In genomic region chrX:154401045-154401799, GRCh38 we compare ENCODE assay signal across 10 cellular contexts. TPM values are rescaled to one million over a fixed set of nuclear protein-coding genes. Genes with fewer than 3 reads are reported as not detected.
A peak's percentile ranks its signal among the peaks of the same experiment; 100 is the strongest.
DNase-seq lines count a peak whose midpoint lies in the region; ATAC-seq, FAIRE-seq and TF ChIP-seq lines count a peak whose summit lies in the region.
"Had no signal": no experiment of that assay in that cellular context is flagged by ENCODE, and none has a peak within 500 bp of the region (broad histone marks: within the 10 kb centered on the region; RNA-seq: fewer than 3 reads in every experiment).

No MANE protein-coding gene starts in this region.

- POLR2A ChIA-PET in MCF 10A (lab: Yijun Ruan, JAX): interaction anchor here (0.6 to 4.6 kb wide), 5 partner anchors 9 to 28 kb away, joined by 3 to 57 read pairs (median 3); partner anchors contain the start of genes FLNA and TAFAZZIN
- POLR2A ChIA-PET in PC-3 (lab: Charles Lee; ENCODE audit: unreplicated experiment): no interaction called here
- POLR2A ChIA-PET in H1 (lab: Charles Lee; ENCODE audit: partially characterized antibody): interaction anchor here (0.5 to 8.4 kb wide), 25 partner anchors 8 to 361 kb away, joined by 3 to 124 read pairs (median 4); partner anchors contain the start of genes ATP6AP1, DNASE1L1, EMD and FLNA

- H2BK20ac ChIP-seq in H1 (ENCODE audit: low read length): no peak overlapping the region

- no peaks in the 10 kb centered on the region for H3K9me2 ChIP-seq in PC-3 (replicated peaks; ENCODE audit: low read length)

- peaks cover 5% of the 10 kb centered on the region for H3K4me1 Mint-ChIP-seq in MCF 10A (ENCODE audit: insufficient read depth, unreplicated experiment)

- H2AK5ac ChIP-seq in H1 (ENCODE audit: low read depth, low read length): no peak overlapping the region

- peaks cover 51% of the 10 kb centered on the region for H3K36me3 Mint-ChIP-seq in MCF 10A (ENCODE audit: insufficient read depth, unreplicated experiment)

- H3K9me3 ChIP-seq in mammary epithelial cell (replicated peaks; ENCODE audit: insufficient read depth, low read length): peaks cover 4% of the 10 kb centered on the region
- no peaks in the 10 kb centered on the region for H3K9me3 ChIP-seq in PC-3 (ENCODE audit: low read length)
- no peaks in the 10 kb centered on the region for H3K9me3 ChIP-seq in H1 (ENCODE audit: insufficient read depth in 2 of 2, low read depth in 1 of 2, low read length in 1 of 2)
- peaks cover 0 to 11% (median 0%) of the 10 kb centered on the region in 4 donors for H3K9me3 ChIP-seq in stomach
- no peaks in the 10 kb centered on the region for H3K9me3 ChIP-seq in right atrium auricular region

- no peak overlapping the region for H2AFZ ChIP-seq in mammary epithelial cell (ENCODE audit: low read depth, low read length)
- H2AFZ ChIP-seq in PC-3 (ENCODE audit: low read length): no peak overlapping the region
- H2AFZ ChIP-seq in H1 (ENCODE audit: low read length): no peak overlapping the region

- peaks cover 22% of the 10 kb centered on the region for H3F3A ChIP-seq in PC-3 (ENCODE audit: low read length, unreplicated experiment)

- H3K23me2 ChIP-seq in H1 (ENCODE audit: low read depth, low read length): peaks cover 6% of the 10 kb centered on the region; the same call in 1 of the 2 replicates

- H3K4me3 Mint-ChIP-seq in MCF 10A (ENCODE audit: unreplicated experiment): peak overlapping the region; percentile 92

- no peak overlapping the region for H2BK120ac ChIP-seq in H1 (replicated peaks; ENCODE audit: low read depth, low read length)

- no peak; a peak in 2 of 3 replicates for TF ChIP-seq POLR2A in H1 (IDR thresholded peaks at IDR 0.05; ENCODE audit: control extremely low read depth in 1 of 2, low read depth in 2 of 2, low read length in 2 of 2)
- peak in 1 of 4 donors; percentile 34 for TF ChIP-seq POLR2A in stomach (IDR thresholded peaks at IDR 0.05)

- H3K27me3 Mint-ChIP-seq in MCF 10A (ENCODE audit: insufficient read depth, unreplicated experiment): no peaks in the 10 kb centered on the region

- no peak overlapping the region for H4K5ac ChIP-seq in H1 (ENCODE audit: insufficient read length, low read depth, low read length)

- intact Hi-C loops in MCF 10A (cut with micrococcal nuclease) (no loop called here), mammary epithelial cell (cut with micrococcal nuclease) (no loop called here), PC-3 (cut with micrococcal nuclease) (no loop called here), stomach (cut with DNase I; ENCODE audit: low total_unique reads) (no loop called here)

- no peak for TF ChIP-seq CTCF in MCF 10A (IDR thresholded peaks at IDR 0.05; ENCODE audit: unreplicated experiment)
- TF ChIP-seq CTCF in mammary epithelial cell (conservative IDR thresholded peaks at IDR 0.05 in 1 of 2, IDR thresholded peaks at IDR 0.05 in 1 of 2; ENCODE audit: extremely low read depth in 1 of 2, insufficient read depth in 1 of 2, low read depth in 1 of 2, low read length in 2 of 2): no peak
- no peak for TF ChIP-seq CTCF in PC-3 (conservative IDR thresholded peaks at IDR 0.05; ENCODE audit: low read depth, low read length)
- no peak for TF ChIP-seq CTCF in H1 (IDR thresholded peaks at IDR 0.05; ENCODE audit: control extremely low read depth in 1 of 3, insufficient read depth in 1 of 3, low read depth in 1 of 3, low read length in 3 of 3)
- no peak for TF ChIP-seq CTCF in stomach (IDR thresholded peaks at IDR 0.05)
- TF ChIP-seq CTCF in right atrium auricular region (IDR thresholded peaks at IDR 0.05): no peak

- H4K20me1 ChIP-seq in mammary epithelial cell (ENCODE audit: insufficient read depth, low read length) (no peaks in the 10 kb centered on the region), PC-3 (ENCODE audit: low read length) (peaks cover 24% of the 10 kb centered on the region), H1 (replicated peaks in 1 of 2; ENCODE audit: control insufficient read depth in 1 of 2, insufficient read depth in 2 of 2, low read length in 2 of 2) (peaks cover 3 to 4% of the 10 kb centered on the region in 2 experiments)

- no peaks in the 10 kb centered on the region for H3K79me1 ChIP-seq in H1 (ENCODE audit: low read depth, low read length)

- no peak for FAIRE-seq in H1 (lab: Jason Lieb, UNC)

- dilution Hi-C loops in mammary epithelial cell (cut with HindIII; ENCODE audit: low sequenced_read_pairs): no loop called here

- 52% methylated on average over 4 of the region's 6 CpGs for WGBS in mammary epithelial cell (ENCODE audit: low coverage, missing lambda C conversion rate)
- WGBS in H1 (ENCODE audit: extremely low coverage in 1 of 2, insufficient coverage in 1 of 2, insufficient read length in 1 of 2, insufficient replicate concordance in 2 of 2, low coverage in 1 of 2, low lambda C conversion rate in 2 of 2, missing lambda C conversion rate in 1 of 2), 2 experiments: 63% methylated on average over 6 of the region's 6 CpGs; no CpG with 5 or more reads in 1 of the 2 experiments
- 21 to 60% (median 44%) methylated on average over 1 to 6 of the region's 6 CpGs for WGBS in stomach, 5 donors

- no peak overlapping the region for H4K91ac ChIP-seq in H1 (replicated peaks; ENCODE audit: insufficient read length, low read length)

- no peaks in the 10 kb centered on the region for H3K9me3 Mint-ChIP-seq in MCF 10A (ENCODE audit: unreplicated experiment)

- H3K4ac ChIP-seq in H1 (replicated peaks; ENCODE audit: insufficient read length, low read depth, low read length): no peak overlapping the region

- in situ Hi-C loops in mammary epithelial cell (cut with MboI; ENCODE audit: low sequenced_read_pairs in 2 of 2): no loop called here

- H3K27me3 ChIP-seq in mammary epithelial cell (ENCODE audit: insufficient read depth, low read length) (no peaks in the 10 kb centered on the region), PC-3 (ENCODE audit: low read length) (no peaks in the 10 kb centered on the region), H1 (replicated peaks in 1 of 4; ENCODE audit: control insufficient read depth in 3 of 4, extremely low read depth in 1 of 4, insufficient read depth in 3 of 4, low read length in 3 of 4) (no peaks in the 10 kb centered on the region), stomach (no peaks in the 10 kb centered on the region), right atrium auricular region (no peaks in the 10 kb centered on the region)

- H3K36me3 ChIP-seq in mammary epithelial cell (ENCODE audit: insufficient read depth, low read length) (peaks cover 8% of the 10 kb centered on the region), PC-3 (ENCODE audit: low read depth, low read length) (peaks cover 25% of the 10 kb centered on the region), H1 (ENCODE audit: control insufficient read depth in 2 of 4, insufficient read depth in 4 of 4, low read length in 3 of 4) (peaks cover 13 to 25% (median 19%) of the 10 kb centered on the region in 4 experiments), stomach (peaks cover 17 to 36% (median 27%) of the 10 kb centered on the region in 4 donors), right atrium auricular region (peaks cover 27% of the 10 kb centered on the region)

- H3K4me1 ChIP-seq in mammary epithelial cell (ENCODE audit: insufficient read depth, low read length): peaks cover 9% of the 10 kb centered on the region
- H3K4me1 ChIP-seq in PC-3 (ENCODE audit: insufficient read depth, low read length): peaks cover 12% of the 10 kb centered on the region; the same call in 1 of the 2 replicates
- peaks cover 0 to 6% (median 0%) of the 10 kb centered on the region in 4 experiments; a peak in 2 of 7 replicates for H3K4me1 ChIP-seq in H1 (replicated peaks in 1 of 4; ENCODE audit: control insufficient read depth in 3 of 4, insufficient read depth in 4 of 4, low read length in 3 of 4)
- H3K4me1 ChIP-seq in stomach: peaks cover 9 to 31% (median 25%) of the 10 kb centered on the region in 4 donors
- H3K4me1 ChIP-seq in right atrium auricular region: peaks cover 0 to 18% of the 10 kb centered on the region in 2 donors

- no peak overlapping the region for H3K23ac ChIP-seq in H1 (ENCODE audit: insufficient read length)

- ATAC-seq in PC-3 (peak; percentile 0; the same call in 1 of the 2 replicates), GM19324 (IDR thresholded peaks at IDR 0.05; ENCODE audit: low FRiP score, unreplicated experiment) (no peak), HG02798 (IDR thresholded peaks at IDR 0.05; ENCODE audit: poor library complexity, unreplicated experiment) (no peak)

- H3K27ac Mint-ChIP-seq in MCF 10A (ENCODE audit: low read depth, unreplicated experiment): no peak overlapping the region

- H2BK5ac ChIP-seq in H1 (ENCODE audit: low read depth, low read length): no peak overlapping the region

- no peak overlapping the region for H3K14ac ChIP-seq in H1 (ENCODE audit: insufficient read length)

- H3K4me2 ChIP-seq in mammary epithelial cell (ENCODE audit: insufficient read depth, low read depth, low read length) (no peak overlapping the region), PC-3 (ENCODE audit: low read length) (0 out of 2 replicates have a peak overlapping the region, but pooled peaks have one; percentile 4), H1 (ENCODE audit: insufficient read depth in 1 of 2, low read depth in 2 of 2, low read length in 2 of 2) (no peak overlapping the region)

- no TSS peak for BruUV-seq in MCF 10A (replicated peaks; lab: Mats Ljungman, UMichigan)
- BruUV-seq in mammary epithelial cell (replicated peaks; lab: Mats Ljungman, UMichigan): no TSS peak
- no TSS peak for BruUV-seq in PC-3 (replicated peaks; lab: Mats Ljungman, UMichigan)

- H4K8ac ChIP-seq in H1 (ENCODE audit: extremely low read depth, insufficient read depth, low read length): no peak overlapping the region

- DNase-seq in MCF 10A (ENCODE audit: unreplicated experiment) (no peak), mammary epithelial cell (no peak), PC-3 (peak; percentile 30), H1 (ENCODE audit: low read depth in 1 of 2, low spot score in 2 of 2) (no peak), stomach (no peak), right atrium auricular region (ENCODE audit: low spot score) (no peak)
- DNase-seq: DMS79 treated with DMSO at 0.1 percent for 48 hours had no signal

- no peak overlapping the region for H3K56ac ChIP-seq in H1 (replicated peaks; ENCODE audit: insufficient read length, low read depth, low read length)

- no peak overlapping the region for H2BK12ac ChIP-seq in H1 (ENCODE audit: low read depth, low read length)

- H3K27ac ChIP-seq in mammary epithelial cell (ENCODE audit: insufficient read depth, low read depth, low read length) (no peak overlapping the region), PC-3 (ENCODE audit: low read length) (no peak overlapping the region), H1 (ENCODE audit: low read depth, low read length) (no peak overlapping the region), stomach (peak overlapping the region in 4 of 5 donors; percentile 12 to 95 (median 40)), right atrium auricular region (no peak overlapping the region)

- no peak overlapping the region for H3K18ac ChIP-seq in H1 (ENCODE audit: extremely low read depth, low read length)

- H3K79me2 ChIP-seq in mammary epithelial cell (ENCODE audit: insufficient read depth, low read length): peaks cover 21% of the 10 kb centered on the region
- H3K79me2 ChIP-seq in PC-3 (ENCODE audit: low read length): peaks cover 32% of the 10 kb centered on the region
- peaks cover 0 to 15% of the 10 kb centered on the region in 2 experiments; a peak in 2 of 4 replicates for H3K79me2 ChIP-seq in H1 (ENCODE audit: control insufficient read depth in 1 of 2, insufficient read depth in 2 of 2, low read length in 2 of 2)

- TF ChIP-seq EP300 in H1 (IDR thresholded peaks at IDR 0.05; ENCODE audit: borderline replicate concordance in 1 of 2, low read depth in 2 of 2, low read length in 2 of 2) (no peak), stomach (IDR thresholded peaks at IDR 0.05) (no peak)

- H2BK15ac ChIP-seq in H1 (ENCODE audit: low read length): no peak overlapping the region

- CTCF ChIA-PET in MCF 10A (lab: Yijun Ruan, JAX): interaction anchor here (1.9 kb wide), 1 partner anchor 132 kb away, joined by 4 read pairs; no protein-coding TSS in a partner anchor
- CTCF ChIA-PET in mammary epithelial cell (lab: Charles Lee; ENCODE audit: low non-redundant PET): no interaction called here
- CTCF ChIA-PET in PC-3 (lab: Charles Lee): no interaction called here
- CTCF ChIA-PET in H1 (lab: Charles Lee; ENCODE audit: partially characterized antibody): no interaction called here

- H3K4me3 ChIP-seq in mammary epithelial cell (replicated peaks in 1 of 3; ENCODE audit: insufficient read depth in 1 of 3, low read depth in 2 of 3, low read length in 3 of 3): no peak overlapping the region
- H3K4me3 ChIP-seq in PC-3 (ENCODE audit: low read length): no peak overlapping the region
- H3K4me3 ChIP-seq in H1 (ENCODE audit: extremely low read depth in 1 of 4, insufficient read depth in 2 of 4, low read depth in 3 of 4, low read length in 4 of 4): no peak overlapping the region
- peak overlapping the region in 2 of 4 donors; percentile 67 to 75 for H3K4me3 ChIP-seq in stomach
- H3K4me3 ChIP-seq in right atrium auricular region: no peak overlapping the region
- H3K4me3 ChIP-seq: skin epidermis had no signal

- no peak for TF ChIP-seq RAD21 in H1 (IDR thresholded peaks at IDR 0.05 in 1 of 2, conservative IDR thresholded peaks at IDR 0.05 in 1 of 2; ENCODE audit: low read depth in 2 of 2, low read length in 2 of 2)

- H3K9ac ChIP-seq in mammary epithelial cell (ENCODE audit: insufficient read depth, low read length) (no peak overlapping the region), PC-3 (ENCODE audit: low read length) (no peak overlapping the region), H1 (replicated peaks in 1 of 4; ENCODE audit: extremely low read depth in 1 of 4, low read depth in 3 of 4, low read length in 3 of 4) (no peak overlapping the region)

RNA-seq across cellular contexts. Expression of gene RPL10, which starts 3.0 kb away (rescaled TPM):
- total RNA-seq in MCF 10A (2022) (3,490 and 3,785 TPM in 2 replicates), mammary epithelial cell (1,000 to 10,000 TPM; 1,996 to 2,155 TPM), PC-3 (2014; rRNA removed) (2,879 and 3,401 TPM in 2 replicates), stomach (1,000 to 10,000 TPM in 4 of 5 donors, 100 to 1,000 TPM in 1; 783 to 3,421 (median 2,020) TPM), right atrium auricular region (1,000 to 10,000 TPM; 1,667 to 4,587 TPM)
- polyA plus RNA-seq in mammary epithelial cell (5,021 TPM), H1 (2011; rRNA removed) (4,127 and 4,293 TPM in 2 replicates), stomach (1,000 to 10,000 TPM; 5,802 to 8,616 (median 6,179) TPM)
- polyA minus RNA-seq in mammary epithelial cell: 1,289 TPM
- 2,633 and 2,739 TPM in 2 replicates for total RNA-seq in H1 (2021; fragmentation: NEBNext Ultra II Directional; extraction: Animal tissue kit (Norgen Biotek cat#: 25700))
- polyA plus RNA-seq in H1 (2011; cell fraction: cytosol; rRNA removed): 5,761 TPM
- 3,153 TPM for polyA plus RNA-seq in H1 (2011; cell fraction: nucleus; rRNA removed)
- 3,130 to 3,861 TPM (median 3,536 TPM) in 4 replicates for polyA plus RNA-seq in H1 (2012, experiment 1 of 2)
- 7,339 TPM for polyA plus RNA-seq in H1 (2012, experiment 2 of 2)
- polyA plus RNA-seq in H1 (2013, experiment 1 of 2): 3,375 TPM
- 3,168 TPM for polyA plus RNA-seq in H1 (2013, experiment 2 of 2)
- 1,237 and 1,471 TPM in 2 replicates for polyA minus RNA-seq in H1 (2011; rRNA and poly(A)+ RNA removed)
- 1,290 TPM for polyA minus RNA-seq in H1 (2011; cell fraction: cytosol; rRNA and poly(A)+ RNA removed)
- polyA minus RNA-seq in H1 (2011; cell fraction: nucleus; rRNA and poly(A)+ RNA removed): 850 TPM

RNA-seq across cellular contexts. Expression of gene DNASE1L1, which starts 7.8 kb away (rescaled TPM):
- total RNA-seq in MCF 10A (2022) (20.5 and 21.2 TPM in 2 replicates), mammary epithelial cell (10 to 100 TPM; 17.8 to 30.5 TPM), PC-3 (2014; rRNA removed) (29.8 TPM in 2 replicates), stomach (10 to 100 TPM; 12.5 to 48.7 (median 26.3) TPM), right atrium auricular region (10 to 100 TPM; 74.4 to 84.0 TPM)
- polyA plus RNA-seq in mammary epithelial cell (25.2 TPM), H1 (2011; rRNA removed) (30.0 and 30.4 TPM in 2 replicates), stomach (10 to 100 TPM; 15.9 to 18.2 (median 16.0) TPM)
- 20.6 TPM for polyA minus RNA-seq in mammary epithelial cell
- 8.7 and 10.3 TPM in 2 replicates for total RNA-seq in H1 (2021; fragmentation: NEBNext Ultra II Directional; extraction: Animal tissue kit (Norgen Biotek cat#: 25700))
- 20.6 TPM for polyA plus RNA-seq in H1 (2011; cell fraction: cytosol; rRNA removed)
- 28.3 TPM for polyA plus RNA-seq in H1 (2011; cell fraction: nucleus; rRNA removed)
- polyA plus RNA-seq in H1 (2012, experiment 1 of 2): 9.6 to 18.4 TPM (median 16.1 TPM) in 4 replicates
- 12.0 TPM for polyA plus RNA-seq in H1 (2012, experiment 2 of 2)
- 9.0 TPM for polyA plus RNA-seq in H1 (2013, experiment 1 of 2)
- 9.1 TPM for polyA plus RNA-seq in H1 (2013, experiment 2 of 2)
- 11.0 and 12.5 TPM in 2 replicates for polyA minus RNA-seq in H1 (2011; rRNA and poly(A)+ RNA removed)
- polyA minus RNA-seq in H1 (2011; cell fraction: cytosol; rRNA and poly(A)+ RNA removed): 10.4 TPM
- polyA minus RNA-seq in H1 (2011; cell fraction: nucleus; rRNA and poly(A)+ RNA removed): 7.4 TPM

RNA-seq across cellular contexts. Expression of gene TAFAZZIN, which starts 10.1 kb away (rescaled TPM):
- total RNA-seq in MCF 10A (2022) (48.0 and 59.1 TPM in 2 replicates), mammary epithelial cell (10 to 100 TPM; 19.5 to 31.0 TPM), PC-3 (2014; rRNA removed) (39.4 and 41.5 TPM in 2 replicates), stomach (100 to 1,000 TPM in 2 of 5 donors, 10 to 100 TPM in 3; 12.7 to 202 (median 84.6) TPM), right atrium auricular region (10 to 100 TPM; 24.8 to 28.9 TPM)
- polyA plus RNA-seq in mammary epithelial cell (18.6 TPM), H1 (2011; rRNA removed) (28.6 and 42.8 TPM in 2 replicates), stomach (10 to 100 TPM; 19.4 to 59.9 (median 21.8) TPM)
- polyA minus RNA-seq in mammary epithelial cell: 22.8 TPM
- 23.9 and 25.3 TPM in 2 replicates for total RNA-seq in H1 (2021; fragmentation: NEBNext Ultra II Directional; extraction: Animal tissue kit (Norgen Biotek cat#: 25700))
- 41.9 TPM for polyA plus RNA-seq in H1 (2011; cell fraction: cytosol; rRNA removed)
- polyA plus RNA-seq in H1 (2011; cell fraction: nucleus; rRNA removed): 150 TPM
- polyA plus RNA-seq in H1 (2012, experiment 1 of 2): 23.5 to 41.0 TPM (median 34.1 TPM) in 4 replicates
- 26.1 TPM for polyA plus RNA-seq in H1 (2012, experiment 2 of 2)
- polyA plus RNA-seq in H1 (2013, experiment 1 of 2): 28.9 TPM
- polyA plus RNA-seq in H1 (2013, experiment 2 of 2): 26.1 TPM
- polyA minus RNA-seq in H1 (2011; rRNA and poly(A)+ RNA removed): 13.4 and 17.8 TPM in 2 replicates
- polyA minus RNA-seq in H1 (2011; cell fraction: cytosol; rRNA and poly(A)+ RNA removed): 19.6 TPM
- polyA minus RNA-seq in H1 (2011; cell fraction: nucleus; rRNA and poly(A)+ RNA removed): 34.1 TPM

RNA-seq across cellular contexts. Expression of gene EMD, which starts 22.1 kb away (rescaled TPM):
- 94.5 and 107 TPM in 2 replicates for total RNA-seq in MCF 10A (2022)
- total RNA-seq in mammary epithelial cell: 10 to 100 TPM; 22.7 to 71.9 TPM
- polyA plus RNA-seq in mammary epithelial cell: 51.6 TPM
- polyA minus RNA-seq in mammary epithelial cell: 55.3 TPM
- 46.8 and 49.0 TPM in 2 replicates for total RNA-seq in PC-3 (2014; rRNA removed)
- 104 and 109 TPM in 2 replicates for total RNA-seq in H1 (2021; fragmentation: NEBNext Ultra II Directional; extraction: Animal tissue kit (Norgen Biotek cat#: 25700))
- polyA plus RNA-seq in H1 (2011; rRNA removed): 45.5 and 128 TPM in 2 replicates
- polyA plus RNA-seq in H1 (2011; cell fraction: cytosol; rRNA removed): 88.6 TPM
- 218 TPM for polyA plus RNA-seq in H1 (2011; cell fraction: nucleus; rRNA removed)
- polyA plus RNA-seq in H1 (2012, experiment 1 of 2): 84.6 to 114 TPM (median 106 TPM) in 4 replicates
- polyA plus RNA-seq in H1 (2012, experiment 2 of 2): 104 TPM
- 71.7 TPM for polyA plus RNA-seq in H1 (2013, experiment 1 of 2)
- polyA plus RNA-seq in H1 (2013, experiment 2 of 2): 72.0 TPM
- polyA minus RNA-seq in H1 (2011; rRNA and poly(A)+ RNA removed): 21.4 and 56.1 TPM in 2 replicates
- 62.9 TPM for polyA minus RNA-seq in H1 (2011; cell fraction: cytosol; rRNA and poly(A)+ RNA removed)
- 71.8 TPM for polyA minus RNA-seq in H1 (2011; cell fraction: nucleus; rRNA and poly(A)+ RNA removed)
- 100 to 1,000 TPM in 1 of 5 donors, 10 to 100 TPM in 4; 24.2 to 117 (median 38.5) TPM for total RNA-seq in stomach
- 100 to 1,000 TPM in 1 of 3 donors, 10 to 100 TPM in 2; 62.9 to 135 (median 97.8) TPM for polyA plus RNA-seq in stomach
- 10 to 100 TPM; 41.5 to 47.0 TPM for total RNA-seq in right atrium auricular region

RNA-seq across cellular contexts. Expression of gene FLNA, which starts 26.8 kb away (rescaled TPM):
- total RNA-seq in MCF 10A (2022): 1,218 and 1,231 TPM in 2 replicates
- 1,000 to 10,000 TPM; 1,826 to 3,975 TPM for total RNA-seq in mammary epithelial cell
- 681 TPM for polyA plus RNA-seq in mammary epithelial cell
- polyA minus RNA-seq in mammary epithelial cell: 2,798 TPM
- 2,058 and 3,170 TPM in 2 replicates for total RNA-seq in PC-3 (2014; rRNA removed)
- 925 and 957 TPM in 2 replicates for total RNA-seq in H1 (2021; fragmentation: NEBNext Ultra II Directional; extraction: Animal tissue kit (Norgen Biotek cat#: 25700))
- 315 and 451 TPM in 2 replicates for polyA plus RNA-seq in H1 (2011; rRNA removed)
- 251 TPM for polyA plus RNA-seq in H1 (2011; cell fraction: cytosol; rRNA removed)
- 1,759 TPM for polyA plus RNA-seq in H1 (2011; cell fraction: nucleus; rRNA removed)
- 767 to 1,094 TPM (median 1,076 TPM) in 4 replicates for polyA plus RNA-seq in H1 (2012, experiment 1 of 2)
- polyA plus RNA-seq in H1 (2012, experiment 2 of 2): 883 TPM
- polyA plus RNA-seq in H1 (2013, experiment 1 of 2): 705 TPM
- polyA plus RNA-seq in H1 (2013, experiment 2 of 2): 715 TPM
- polyA minus RNA-seq in H1 (2011; rRNA and poly(A)+ RNA removed): 1,078 and 1,259 TPM in 2 replicates
- polyA minus RNA-seq in H1 (2011; cell fraction: cytosol; rRNA and poly(A)+ RNA removed): 972 TPM
- 786 TPM for polyA minus RNA-seq in H1 (2011; cell fraction: nucleus; rRNA and poly(A)+ RNA removed)
- total RNA-seq in stomach: 1,000 to 10,000 TPM in 4 of 5 donors, 100 to 1,000 TPM in 1; 638 to 3,511 (median 2,572) TPM
- polyA plus RNA-seq in stomach: 1,000 to 10,000 TPM in 1 of 3 donors, 100 to 1,000 TPM in 1, 10 to 100 TPM in 1; 89.2 to 1,461 (median 171) TPM
- total RNA-seq in right atrium auricular region: 100 to 1,000 TPM; 263 to 419 TPM

Comparison
In these comparisons a context has a peak if more than half of its experiments do, and no peak if none do; other contexts are left out.
1. H3K27ac ChIP-seq: peak in stomach (4 of 5); none in mammary epithelial cell (single experiment), PC-3 (single experiment), H1 (single experiment) and right atrium auricular region (0 of 2).